In the genomic region with DNA sequence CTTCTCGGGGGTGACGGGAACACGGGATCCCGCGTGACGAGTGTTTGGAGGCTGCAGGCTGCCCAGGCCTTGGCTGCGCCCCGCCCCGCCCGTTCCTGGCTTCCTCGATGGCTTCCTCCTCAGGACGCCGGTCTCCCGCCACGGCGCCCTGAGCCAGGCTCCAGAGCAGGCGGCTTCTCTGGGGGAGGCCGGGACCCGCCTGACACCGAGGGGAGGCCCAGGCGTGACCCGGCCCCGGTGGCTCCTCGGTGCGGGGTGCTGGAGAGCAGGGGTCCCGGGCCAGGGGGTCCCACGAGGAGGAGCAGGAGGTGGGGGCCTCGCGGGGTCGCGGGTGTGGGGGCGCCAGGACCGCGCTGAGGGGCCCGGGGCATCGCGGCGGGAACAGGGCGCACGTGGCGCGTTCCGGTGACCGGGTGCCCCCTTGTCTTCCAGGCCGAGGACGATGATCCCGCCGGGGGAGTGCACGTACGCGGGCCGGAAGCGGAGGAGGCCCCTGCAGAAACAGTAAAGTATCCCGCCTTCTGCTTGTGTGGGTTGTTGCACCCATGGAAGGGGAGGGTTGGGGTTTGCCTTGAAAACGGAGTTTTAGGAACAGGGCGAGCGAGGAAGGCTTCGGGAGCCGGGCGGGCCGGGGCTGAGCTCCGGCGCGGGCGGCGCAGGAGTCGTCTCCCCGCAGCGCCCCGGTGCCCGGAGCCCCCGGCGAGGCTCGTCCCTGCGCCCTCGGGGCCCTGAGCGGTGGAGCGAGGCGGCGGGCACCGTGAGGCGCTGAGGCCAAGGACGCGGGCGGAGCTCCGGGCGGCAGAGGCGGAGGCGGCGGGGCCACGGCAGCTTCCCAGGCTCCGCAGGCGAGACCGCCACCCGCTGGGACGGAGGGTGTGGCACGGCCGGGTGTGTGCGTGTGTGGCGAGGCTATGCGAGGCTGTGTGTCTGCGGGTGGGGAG, we compare ENCODE assay signal across 1 cellular context.
TF ChIP-seq lines count a peak whose summit lies in the region.

No MANE protein-coding gene starts in this region.

TF ChIP-seq in GM12878, 131 proteins besides CTCF, POLR2A, EP300 and RAD21 (continued from another document and continues in another):
- TF ChIP-seq SIX5 (IDR thresholded peaks at IDR 0.05; ENCODE audit: low read depth, low read length, severe bottlenecking) (no peak), TCF12 (IDR thresholded peaks at IDR 0.05; ENCODE audit: low read depth, low read length) (no peak), BHLHE40 (IDR thresholded peaks at IDR 0.05; ENCODE audit: borderline replicate concordance in 1 of 2, low read depth in 2 of 2, low read length in 1 of 2) (peak in 1 of 2 experiments; percentile 61; a peak in 1 of 4 replicates), CHD1 (IDR thresholded peaks at IDR 0.05; ENCODE audit: low read depth, low read length) (no peak), SMAD1 (IDR thresholded peaks at IDR 0.05; ENCODE audit: low read depth, partially characterized antibody) (no peak), FOXK2 (IDR thresholded peaks at IDR 0.05) (no peak), SREBF1 (IDR thresholded peaks at IDR 0.05; ENCODE audit: low read length) (no peak), KAT2A (conservative IDR thresholded peaks at IDR 0.05; ENCODE audit: control insufficient read depth, low read depth, low read length) (no peak), PKNOX1 (IDR thresholded peaks at IDR 0.05) (no peak), RELA (IDR thresholded peaks at IDR 0.05; ENCODE audit: borderline replicate concordance, partially characterized antibody) (no peak), USF1 (IDR thresholded peaks at IDR 0.05; ENCODE audit: borderline replicate concordance, extremely low read length, insufficient read depth, low read depth, low read length) (no peak), EED (IDR thresholded peaks at IDR 0.05; ENCODE audit: low read depth) (peak; percentile 27), PRDM15 (CRISPR knock-in tag; IDR thresholded peaks at IDR 0.05) (no peak), HSF1 (IDR thresholded peaks at IDR 0.05; ENCODE audit: low read depth, low read length) (no peak), HDAC6 (IDR thresholded peaks at IDR 0.05; ENCODE audit: unreplicated experiment) (no peak), SMAD5 (IDR thresholded peaks at IDR 0.05; ENCODE audit: low read depth) (no peak), PAX8 (IDR thresholded peaks at IDR 0.05) (no peak), FOS (IDR thresholded peaks at IDR 0.05; ENCODE audit: borderline replicate concordance, extremely low read depth, insufficient read length) (no peak), YY1 (IDR thresholded peaks at IDR 0.05; ENCODE audit: low read depth, low read length) (no peak), KLF5 (IDR thresholded peaks at IDR 0.05; ENCODE audit: partially characterized antibody) (no peak), SREBF2 (IDR thresholded peaks at IDR 0.05; ENCODE audit: low read length) (no peak), RB1 (IDR thresholded peaks at IDR 0.05; ENCODE audit: borderline replicate concordance) (no peak), IKZF1 (conservative IDR thresholded peaks at IDR 0.05) (peak; percentile 88), BCL3 (IDR thresholded peaks at IDR 0.05; ENCODE audit: borderline replicate concordance, insufficient read depth, low read depth, low read length, poor library complexity, severe bottlenecking) (peak; percentile 57), EGR1 (IDR thresholded peaks at IDR 0.05; ENCODE audit: borderline replicate concordance in 1 of 2, low read depth in 2 of 2, low read length in 2 of 2) (peak in 1 of 2 experiments; percentile 44; a peak in 1 of 3 replicates), FOXM1 (IDR thresholded peaks at IDR 0.05; ENCODE audit: low read depth, low read length) (no peak), ZNF384 (IDR thresholded peaks at IDR 0.05; ENCODE audit: borderline replicate concordance, low read depth, low read length) (no peak), IKZF2 (IDR thresholded peaks at IDR 0.05) (no peak), BACH1 (IDR thresholded peaks at IDR 0.05; ENCODE audit: borderline replicate concordance) (peak; percentile 77; the same call in 1 of the 2 replicates), PML (IDR thresholded peaks at IDR 0.05; ENCODE audit: low read length) (no peak), SUZ12 (IDR thresholded peaks at IDR 0.05; ENCODE audit: unreplicated experiment) (no peak), USF2 (IDR thresholded peaks at IDR 0.05; ENCODE audit: borderline replicate concordance, low read depth, low read length) (no peak), NFXL1 (IDR thresholded peaks at IDR 0.05; ENCODE audit: borderline replicate concordance) (no peak), CBX3 (IDR thresholded peaks at IDR 0.05; ENCODE audit: borderline replicate concordance, low read depth) (no peak), SP1 (IDR thresholded peaks at IDR 0.05; ENCODE audit: low read depth, low read length) (no peak), TCF3 (IDR thresholded peaks at IDR 0.05; ENCODE audit: borderline replicate concordance, insufficient read depth, low read depth, low read length) (no peak), ZNF217 (IDR thresholded peaks at IDR 0.05) (0 out of 2 replicates have a peak, but pooled peaks have one; percentile 25), MYC (IDR thresholded peaks at IDR 0.05; ENCODE audit: insufficient read depth, insufficient read length, insufficient replicate concordance, low read length, severe bottlenecking) (no peak), ZNF274 (IDR thresholded peaks at IDR 0.05; ENCODE audit: insufficient read depth, insufficient read length) (no peak), TAF1 (IDR thresholded peaks at IDR 0.05; ENCODE audit: borderline replicate concordance, low read depth, low read length) (peak; percentile 77), ZZZ3 (IDR thresholded peaks at IDR 0.05; ENCODE audit: control insufficient read depth, insufficient read length, low read depth) (no peak), NR2C2 (IDR thresholded peaks at IDR 0.05; ENCODE audit: borderline replicate concordance, control insufficient read depth, insufficient read length, low read depth) (no peak), ZBTB33 (IDR thresholded peaks at IDR 0.05) (peak; percentile 37; the same call in 1 of the 2 replicates), RELB (IDR thresholded peaks at IDR 0.05; ENCODE audit: low read depth) (no peak), PAX5 (IDR thresholded peaks at IDR 0.05; ENCODE audit: borderline replicate concordance, low read depth, low read length) (peak; percentile 51; the same call in 1 of the 2 replicates)
- TF ChIP-seq, protein P1, sequence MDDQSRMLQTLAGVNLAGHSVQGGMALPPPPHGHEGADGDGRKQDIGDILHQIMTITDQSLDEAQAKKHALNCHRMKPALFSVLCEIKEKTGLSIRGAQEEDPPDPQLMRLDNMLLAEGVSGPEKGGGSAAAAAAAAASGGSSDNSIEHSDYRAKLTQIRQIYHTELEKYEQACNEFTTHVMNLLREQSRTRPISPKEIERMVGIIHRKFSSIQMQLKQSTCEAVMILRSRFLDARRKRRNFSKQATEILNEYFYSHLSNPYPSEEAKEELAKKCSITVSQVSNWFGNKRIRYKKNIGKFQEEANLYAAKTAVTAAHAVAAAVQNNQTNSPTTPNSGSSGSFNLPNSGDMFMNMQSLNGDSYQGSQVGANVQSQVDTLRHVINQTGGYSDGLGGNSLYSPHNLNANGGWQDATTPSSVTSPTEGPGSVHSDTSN (IDR thresholded peaks at IDR 0.05; ENCODE audit: insufficient replicate concordance, low read depth, low read length), result no peak
- TF ChIP-seq, protein P2, sequence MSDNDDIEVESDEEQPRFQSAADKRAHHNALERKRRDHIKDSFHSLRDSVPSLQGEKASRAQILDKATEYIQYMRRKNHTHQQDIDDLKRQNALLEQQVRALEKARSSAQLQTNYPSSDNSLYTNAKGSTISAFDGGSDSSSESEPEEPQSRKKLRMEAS (IDR thresholded peaks at IDR 0.05; ENCODE audit: low read depth, low read length), result no peak
